ENCODE assay signal across 22 cellular contexts in the genomic region with DNA sequence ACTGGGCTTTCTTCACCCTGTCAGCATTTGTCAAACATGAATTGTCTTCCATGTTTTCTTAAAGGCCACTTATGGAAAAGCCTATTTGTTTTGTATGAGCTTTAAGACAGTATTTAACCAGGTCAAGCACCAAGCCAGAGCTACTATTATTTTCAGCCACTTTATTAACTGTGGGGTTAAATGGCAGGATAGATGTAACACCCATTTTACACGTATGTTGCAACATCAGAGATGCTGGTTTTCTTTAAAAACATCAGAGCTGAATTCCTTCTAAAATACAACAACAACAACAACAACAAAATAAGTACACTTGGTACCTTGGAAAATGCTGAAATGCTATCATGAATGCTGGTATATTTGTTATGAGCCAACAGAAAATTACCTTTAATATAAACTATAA.
"Had no signal": no experiment of that assay in that cellular context is flagged by ENCODE, and none has a peak within 500 bp of the region (broad histone marks: within the 10 kb centered on the region; RNA-seq: fewer than 3 reads in every experiment).

No MANE protein-coding gene starts in this region.

- H3K4me3 ChIP-seq: heart left ventricle, lung, SJSA1, skin epidermis, transverse colon had no signal

- H3K79me2 ChIP-seq: parathyroid adenoma had no signal

- H3K27me3 ChIP-seq: heart left ventricle, SJSA1, transverse colon had no signal

- DNase-seq: activated B cell treated with CpG ODN at 0.5 μM for 24 hours; activated CD4-positive, alpha-beta T cell treated with anti-CD3 and anti-CD28 coated beads, Interleukin-2, amount 10 ng/mL, durations not matched to agents 24 days and 14 days; activated CD8-positive, alpha-beta memory T cell treated with anti-CD3 and anti-CD28 coated beads for 24 hours; activated naive CD4-positive, alpha-beta T cell treated with anti-CD3 and anti-CD28 coated beads, Interleukin-2, amount 10 ng/mL, durations not matched to agents 7 days and 5 days; cerebellar nuclear complex; effector memory CD8-positive, alpha-beta T cell; foreskin melanocyte; heart left ventricle; left colon; retina; stimulated activated CD4-positive, alpha-beta T cell treated with anti-CD3 and anti-CD28 coated beads, Interleukin-4, amount 100 ng/mL, for 24 hours; stimulated activated CD8-positive, alpha-beta memory T cell treated with anti-CD3 and anti-CD28 coated beads, Interleukin-4, amount 100 ng/mL, for 48 hours; stimulated activated naive CD4-positive, alpha-beta T cell treated with Interleukin-2 at 50 U/mL for 16 hours; substantia nigra; transverse colon had no signal

- H3K9ac ChIP-seq: parathyroid adenoma had no signal

- ATAC-seq: activated T-helper 17 cell treated with anti-CD3 and anti-CD28 coated beads, Interleukin-2, amount 50 U/mL, for 72 hours; effector memory CD8-positive, alpha-beta T cell; heart left ventricle; left colon had no signal

- H3K27me3 Mint-ChIP-seq: activated B cell treated with CpG ODN at 0.5 μM for 24 hours; activated CD4-positive, alpha-beta T cell treated with anti-CD3 and anti-CD28 coated beads, Interleukin-2, amount 10 ng/mL, durations not matched to agents 24 days and 14 days; activated naive CD4-positive, alpha-beta T cell treated with anti-CD3 and anti-CD28 coated beads, Interleukin-2, amount 10 ng/mL, durations not matched to agents 7 days and 5 days; activated T-helper 17 cell treated with anti-CD3 and anti-CD28 coated beads, Interleukin-2, amount 50 U/mL, for 72 hours; dendritic cell treated with granulocyte-macrophage colony-stimulating factor and Interleukin-4, amounts not matched to agents 40 ng/mL and 50 ng/mL, for 4 days; effector memory CD8-positive, alpha-beta T cell had no signal

- H2AFZ ChIP-seq: parathyroid adenoma had no signal

- H3K27ac Mint-ChIP-seq: activated B cell treated with CpG ODN at 0.5 μM for 24 hours; activated CD4-positive, alpha-beta T cell treated with anti-CD3 and anti-CD28 coated beads, Interleukin-2, amount 10 ng/mL, durations not matched to agents 24 days and 14 days; activated naive CD4-positive, alpha-beta T cell treated with anti-CD3 and anti-CD28 coated beads, Interleukin-2, amount 10 ng/mL, durations not matched to agents 7 days and 5 days; activated T-helper 17 cell treated with anti-CD3 and anti-CD28 coated beads, Interleukin-2, amount 50 U/mL, for 72 hours; dendritic cell treated with granulocyte-macrophage colony-stimulating factor and Interleukin-4, amounts not matched to agents 40 ng/mL and 50 ng/mL, for 4 days; mesothelial cell of epicardium had no signal

- H3K9me3 ChIP-seq: heart left ventricle, SJSA1, transverse colon had no signal

- H3K4me3 Mint-ChIP-seq: activated B cell treated with CpG ODN at 0.5 μM for 24 hours; activated CD4-positive, alpha-beta T cell treated with anti-CD3 and anti-CD28 coated beads, Interleukin-2, amount 10 ng/mL, durations not matched to agents 24 days and 14 days; activated naive CD4-positive, alpha-beta T cell treated with anti-CD3 and anti-CD28 coated beads, Interleukin-2, amount 10 ng/mL, durations not matched to agents 7 days and 5 days; activated T-helper 17 cell treated with anti-CD3 and anti-CD28 coated beads, Interleukin-2, amount 50 U/mL, for 72 hours; dendritic cell treated with granulocyte-macrophage colony-stimulating factor and Interleukin-4, amounts not matched to agents 40 ng/mL and 50 ng/mL, for 4 days; effector memory CD8-positive, alpha-beta T cell; mesothelial cell of epicardium had no signal

- H3K27ac ChIP-seq: parathyroid adenoma, SJSA1 had no signal

- H3K9me3 Mint-ChIP-seq: activated B cell treated with CpG ODN at 0.5 μM for 24 hours; activated CD4-positive, alpha-beta T cell treated with anti-CD3 and anti-CD28 coated beads, Interleukin-2, amount 10 ng/mL, durations not matched to agents 24 days and 14 days; activated naive CD4-positive, alpha-beta T cell treated with anti-CD3 and anti-CD28 coated beads, Interleukin-2, amount 10 ng/mL, durations not matched to agents 7 days and 5 days; activated T-helper 17 cell treated with anti-CD3 and anti-CD28 coated beads, Interleukin-2, amount 50 U/mL, for 72 hours; dendritic cell treated with granulocyte-macrophage colony-stimulating factor and Interleukin-4, amounts not matched to agents 40 ng/mL and 50 ng/mL, for 4 days; effector memory CD8-positive, alpha-beta T cell; mesothelial cell of epicardium had no signal
